Comparison of ENCODE assay signal across 11 cellular contexts in the genomic region with DNA sequence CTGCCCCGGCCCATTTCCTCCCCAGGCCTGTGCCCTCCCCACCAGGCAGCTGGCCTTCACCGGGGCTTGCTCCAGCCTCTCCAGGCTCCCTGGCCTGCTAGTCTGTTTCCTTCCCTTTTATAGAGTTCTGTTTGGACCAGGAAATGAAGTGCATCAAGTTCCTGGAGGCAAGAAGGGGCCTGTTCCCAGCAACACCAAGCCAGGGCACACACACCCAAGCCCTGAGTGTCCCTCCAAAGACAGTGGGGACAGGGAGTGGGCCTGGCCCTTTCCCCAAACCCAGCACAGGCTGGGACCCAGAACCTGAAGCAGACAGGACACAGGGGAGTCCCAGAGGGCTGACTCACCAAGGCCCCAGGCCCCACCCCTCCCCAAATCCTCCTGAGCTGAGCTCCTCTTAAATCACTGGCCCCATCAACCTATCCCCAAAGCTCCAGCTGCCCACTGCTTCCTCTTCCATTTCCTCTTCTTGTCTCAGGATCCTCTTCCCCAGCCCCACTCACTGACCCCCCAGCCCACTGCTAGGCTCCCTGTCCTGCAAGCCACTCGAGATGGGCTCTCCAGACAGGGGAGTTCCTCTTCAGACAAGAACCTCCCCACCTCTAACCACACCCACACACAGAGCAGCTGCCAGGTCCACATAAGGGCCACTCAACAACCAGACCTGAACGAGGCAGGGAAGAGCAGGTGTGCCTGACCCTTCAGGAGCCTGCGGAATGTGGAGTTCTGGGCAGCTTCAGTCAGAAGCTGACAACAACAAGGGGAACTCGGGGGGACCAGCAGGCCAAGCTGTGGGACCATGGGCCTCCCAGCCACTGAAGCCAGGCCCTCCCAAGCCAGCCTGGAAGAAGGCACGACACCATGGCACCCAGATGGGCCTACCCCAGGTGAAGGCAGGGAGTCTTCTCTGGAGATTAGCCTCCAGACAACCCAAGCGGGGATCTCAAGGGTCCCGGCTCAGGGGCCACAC.
A peak's percentile ranks its signal among the peaks of the same experiment; 100 is the strongest.
DNase-seq lines count a peak whose midpoint lies in the region; ATAC-seq and TF ChIP-seq lines count a peak whose summit lies in the region.
"Had no signal": no experiment of that assay in that cellular context is flagged by ENCODE, and none has a peak within 500 bp of the region (broad histone marks: within the 10 kb centered on the region; RNA-seq: fewer than 3 reads in every experiment).

No MANE protein-coding gene starts in this region.

- H2AFZ ChIP-seq in GM23338 (no peak overlapping the region), smooth muscle cell (ENCODE audit: low read depth) (no peak overlapping the region)

- no peaks in the 10 kb centered on the region for H3K9me3 Mint-ChIP-seq in GM23338
- no peaks in the 10 kb centered on the region for H3K9me3 Mint-ChIP-seq in natural killer cell

- ATAC-seq in GM23338 (peak; percentile 15; the same call in 2 of the 3 replicates), HG03520 (IDR thresholded peaks at IDR 0.05; ENCODE audit: unreplicated experiment) (no peak), natural killer cell (no peak)
- ATAC-seq: activated CD4-positive, alpha-beta T cell treated with anti-CD3 and anti-CD28 coated beads for 36 hours had no signal

- H3K9me2 ChIP-seq in GM23338 (ENCODE audit: insufficient read depth), result no peaks in the 10 kb centered on the region

- H3K27ac Mint-ChIP-seq in GM23338, result peak overlapping the region; percentile 63; the same call in 1 of the 2 replicates
- no peak overlapping the region for H3K27ac Mint-ChIP-seq in natural killer cell
- H3K27ac Mint-ChIP-seq: activated CD4-positive, alpha-beta T cell treated with anti-CD3 and anti-CD28 coated beads for 36 hours had no signal

- no peak overlapping the region for H3K4me2 ChIP-seq in GM23338
- H3K4me2 ChIP-seq in smooth muscle cell, result peak overlapping the region; percentile 41

- TF ChIP-seq CTCF in GM23338 (conservative IDR thresholded peaks at IDR 0.05; ENCODE audit: low read depth in 2 of 2) (no peak), Peyer's patch (IDR thresholded peaks at IDR 0.05) (no peak), right atrium auricular region (IDR thresholded peaks at IDR 0.05) (no peak), smooth muscle cell (IDR thresholded peaks at IDR 0.05; ENCODE audit: borderline replicate concordance, insufficient read depth, poor library complexity, severe bottlenecking) (no peak), natural killer cell (IDR thresholded peaks at IDR 0.05) (no peak)

- H3K4me1 ChIP-seq in GM23338 (ENCODE audit: insufficient read depth) (no peaks in the 10 kb centered on the region), Peyer's patch (peaks cover 0 to 50% (median 0%) of the 10 kb centered on the region in 4 donors), right atrium auricular region (peaks cover 5 to 99% of the 10 kb centered on the region in 2 donors), smooth muscle cell (ENCODE audit: low read depth) (peaks cover 11% of the 10 kb centered on the region)

- no peaks in the 10 kb centered on the region for H3K27me3 ChIP-seq in GM23338 (ENCODE audit: insufficient read depth)
- H3K27me3 ChIP-seq in Peyer's patch, result no peaks in the 10 kb centered on the region
- H3K27me3 ChIP-seq in right atrium auricular region, result no peaks in the 10 kb centered on the region
- no peaks in the 10 kb centered on the region for H3K27me3 ChIP-seq in smooth muscle cell (ENCODE audit: low read depth)

- H3K4me3 ChIP-seq in GM23338, result no peak overlapping the region
- H3K4me3 ChIP-seq in Peyer's patch, result no peak overlapping the region
- peak overlapping the region in 1 of 2 donors; percentile 8 for H3K4me3 ChIP-seq in right atrium auricular region
- H3K4me3 ChIP-seq in smooth muscle cell, result no peak overlapping the region

- TF ChIP-seq POLR2A in Peyer's patch (IDR thresholded peaks at IDR 0.05), result no peak

- H3K27ac ChIP-seq in GM23338 (ENCODE audit: low read depth) (no peak overlapping the region), Peyer's patch (peak overlapping the region; percentile 50 to 92 (median 70)), right atrium auricular region (peak overlapping the region; percentile 96 to 99), smooth muscle cell (ENCODE audit: low read depth) (peak overlapping the region; percentile 75)

- no peaks in the 10 kb centered on the region for H3K9me3 ChIP-seq in Peyer's patch
- no peaks in the 10 kb centered on the region for H3K9me3 ChIP-seq in right atrium auricular region
- H3K9me3 ChIP-seq in smooth muscle cell (replicated peaks; ENCODE audit: low read depth), result no peaks in the 10 kb centered on the region

- no peaks in the 10 kb centered on the region for H3K36me3 Mint-ChIP-seq in GM23338 (ENCODE audit: low read depth)
- no peaks in the 10 kb centered on the region for H3K36me3 Mint-ChIP-seq in natural killer cell

- H3K4me1 Mint-ChIP-seq in GM23338, result peaks cover 27% of the 10 kb centered on the region
- H3K4me1 Mint-ChIP-seq in natural killer cell, result peaks cover 12 to 18% of the 10 kb centered on the region in 2 donors
- H3K4me1 Mint-ChIP-seq: activated CD4-positive, alpha-beta T cell treated with anti-CD3 and anti-CD28 coated beads for 36 hours had no signal

- H3F3A ChIP-seq in GM23338 (replicated peaks; ENCODE audit: low read depth) (no peaks in the 10 kb centered on the region), smooth muscle cell (ENCODE audit: low read depth) (peaks cover 3% of the 10 kb centered on the region)

- H4K20me1 ChIP-seq in GM23338 (replicated peaks; ENCODE audit: insufficient read depth) (no peaks in the 10 kb centered on the region; the same call in 1 of the 2 replicates), smooth muscle cell (ENCODE audit: low read depth) (peaks cover 73% of the 10 kb centered on the region)

- peaks cover 16% of the 10 kb centered on the region for H3K27me3 Mint-ChIP-seq in GM23338 (ENCODE audit: insufficient read depth, low read depth, poor library complexity)
- H3K27me3 Mint-ChIP-seq in natural killer cell (ENCODE audit: low read depth in 2 of 2), result peaks cover 24 to 50% of the 10 kb centered on the region in 2 donors

- intact Hi-C loops in natural killer cell (cut with micrococcal nuclease), result no loop called here

- H3K9ac ChIP-seq in smooth muscle cell (ENCODE audit: low read depth), result no peak overlapping the region

- H3K79me2 ChIP-seq in GM23338 (replicated peaks; ENCODE audit: insufficient read depth) (no peaks in the 10 kb centered on the region), smooth muscle cell (ENCODE audit: low read depth) (peaks cover 100% of the 10 kb centered on the region)

- H3K36me3 ChIP-seq in GM23338 (ENCODE audit: insufficient read depth) (no peaks in the 10 kb centered on the region), Peyer's patch (no peaks in the 10 kb centered on the region), right atrium auricular region (peaks cover 24% of the 10 kb centered on the region), smooth muscle cell (ENCODE audit: low read depth) (no peaks in the 10 kb centered on the region)

- WGBS in smooth muscle cell (ENCODE audit: low lambda C conversion rate), result 72% methylated on average over 9 of the region's 9 CpGs

- no peak for DNase-seq in GM23338 (ENCODE audit: low spot score)
- no peak for DNase-seq in Peyer's patch
- no peak for DNase-seq in right atrium auricular region (ENCODE audit: low spot score)
- no peak for DNase-seq in smooth muscle cell (lab: John Stamatoyannopoulos, UW; ENCODE audit: unreplicated experiment)
- no peak for DNase-seq in GOT3 (lab: John Stamatoyannopoulos, UW)
- DNase-seq in natural killer cell, result no peak
- DNase-seq in activated CD4-positive, CD25-positive, alpha-beta regulatory T cell treated with anti-CD3 and anti-CD28 coated beads, Interleukin-2, amount 50 U/mL, for 72 hours, result no peak
- DNase-seq: activated CD4-positive, alpha-beta T cell treated with anti-CD3 and anti-CD28 coated beads for 36 hours; effector memory CD4-positive, alpha-beta T cell; Kasumi-1 had no signal

- H3K4me3 Mint-ChIP-seq in GM23338 (no peak overlapping the region), natural killer cell (no peak overlapping the region)
- H3K4me3 Mint-ChIP-seq: activated CD4-positive, alpha-beta T cell treated with anti-CD3 and anti-CD28 coated beads for 36 hours had no signal

TF ChIP-seq in GM23338, 12 proteins besides CTCF, POLR2A, EP300 and RAD21 (continues in another document):
- TF ChIP-seq JUNB (IDR thresholded peaks at IDR 0.05; ENCODE audit: unreplicated experiment), result no peak
- no peak for TF ChIP-seq STAT1 (IDR thresholded peaks at IDR 0.05; ENCODE audit: unreplicated experiment)
- no peak for TF ChIP-seq EZH2 (IDR thresholded peaks at IDR 0.05; ENCODE audit: low read depth, unreplicated experiment)
- TF ChIP-seq, protein P1, sequence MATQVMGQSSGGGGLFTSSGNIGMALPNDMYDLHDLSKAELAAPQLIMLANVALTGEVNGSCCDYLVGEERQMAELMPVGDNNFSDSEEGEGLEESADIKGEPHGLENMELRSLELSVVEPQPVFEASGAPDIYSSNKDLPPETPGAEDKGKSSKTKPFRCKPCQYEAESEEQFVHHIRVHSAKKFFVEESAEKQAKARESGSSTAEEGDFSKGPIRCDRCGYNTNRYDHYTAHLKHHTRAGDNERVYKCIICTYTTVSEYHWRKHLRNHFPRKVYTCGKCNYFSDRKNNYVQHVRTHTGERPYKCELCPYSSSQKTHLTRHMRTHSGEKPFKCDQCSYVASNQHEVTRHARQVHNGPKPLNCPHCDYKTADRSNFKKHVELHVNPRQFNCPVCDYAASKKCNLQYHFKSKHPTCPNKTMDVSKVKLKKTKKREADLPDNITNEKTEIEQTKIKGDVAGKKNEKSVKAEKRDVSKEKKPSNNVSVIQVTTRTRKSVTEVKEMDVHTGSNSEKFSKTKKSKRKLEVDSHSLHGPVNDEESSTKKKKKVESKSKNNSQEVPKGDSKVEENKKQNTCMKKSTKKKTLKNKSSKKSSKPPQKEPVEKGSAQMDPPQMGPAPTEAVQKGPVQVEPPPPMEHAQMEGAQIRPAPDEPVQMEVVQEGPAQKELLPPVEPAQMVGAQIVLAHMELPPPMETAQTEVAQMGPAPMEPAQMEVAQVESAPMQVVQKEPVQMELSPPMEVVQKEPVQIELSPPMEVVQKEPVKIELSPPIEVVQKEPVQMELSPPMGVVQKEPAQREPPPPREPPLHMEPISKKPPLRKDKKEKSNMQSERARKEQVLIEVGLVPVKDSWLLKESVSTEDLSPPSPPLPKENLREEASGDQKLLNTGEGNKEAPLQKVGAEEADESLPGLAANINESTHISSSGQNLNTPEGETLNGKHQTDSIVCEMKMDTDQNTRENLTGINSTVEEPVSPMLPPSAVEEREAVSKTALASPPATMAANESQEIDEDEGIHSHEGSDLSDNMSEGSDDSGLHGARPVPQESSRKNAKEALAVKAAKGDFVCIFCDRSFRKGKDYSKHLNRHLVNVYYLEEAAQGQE (IDR thresholded peaks at IDR 0.05; ENCODE audit: unreplicated experiment), result no peak
- no peak for TF ChIP-seq CREB1 (CRISPR knock-in tag; IDR thresholded peaks at IDR 0.05; ENCODE audit: low read depth)
- TF ChIP-seq ZNF331 (CRISPR knock-in tag; IDR thresholded peaks at IDR 0.05; ENCODE audit: low read depth), result no peak
- no peak for TF ChIP-seq ZNF114 (CRISPR knock-in tag; IDR thresholded peaks at IDR 0.05)
